In genomic region chr13:74000906-74001305, GRCh38 we compare ENCODE assay signal across 26 cellular contexts.
"Had no signal": no experiment of that assay in that cellular context is flagged by ENCODE, and none has a peak within 500 bp of the region (broad histone marks: within the 10 kb centered on the region; RNA-seq: fewer than 3 reads in every experiment).

No MANE protein-coding gene starts in this region.

- H3K9me3 Mint-ChIP-seq: activated CD4-positive, alpha-beta memory T cell treated with anti-CD3 and anti-CD28 coated beads, Interleukin-2, amount 10 ng/mL, durations not matched to agents 7 days and 5 days; activated T-helper 2 cell treated with anti-CD3 and anti-CD28 coated beads, Interferon-gamma antibody, Interleukin-2, Interleukin-4, amounts not matched to agents 10 μg/mL and 5 μg/mL and 100 μg/mL, durations not matched to agents 14 hours and 24 hours and 36 hours; T-cell had no signal

- ATAC-seq: activated CD4-positive, alpha-beta T cell treated with anti-CD3 and anti-CD28 coated beads for 36 hours; Panc1; Right ventricle myocardium inferior; T-cell had no signal

- H3K27me3 Mint-ChIP-seq: activated CD4-positive, alpha-beta memory T cell treated with anti-CD3 and anti-CD28 coated beads, Interleukin-2, amount 10 ng/mL, durations not matched to agents 7 days and 5 days; activated CD4-positive, alpha-beta T cell treated with anti-CD3 and anti-CD28 coated beads for 36 hours; T-cell had no signal

- H3K27ac ChIP-seq: breast epithelium, SK-N-MC, VCaP had no signal

- H3K27me3 ChIP-seq: breast epithelium had no signal

- H3K4me3 Mint-ChIP-seq: activated CD4-positive, alpha-beta memory T cell treated with anti-CD3 and anti-CD28 coated beads, Interleukin-2, amount 10 ng/mL, durations not matched to agents 7 days and 5 days; activated CD4-positive, alpha-beta T cell treated with anti-CD3 and anti-CD28 coated beads for 36 hours; T-cell had no signal

- H3K9me3 ChIP-seq: breast epithelium had no signal

- DNase-seq: activated CD4-positive, alpha-beta memory T cell treated with anti-CD3 and anti-CD28 coated beads, Interleukin-2, amount 10 ng/mL, durations not matched to agents 7 days and 5 days; activated CD4-positive, alpha-beta T cell treated with anti-CD3 and anti-CD28 coated beads for 36 hours; activated CD4-positive, alpha-beta T cell treated with anti-CD3 and anti-CD28 coated beads, Interleukin-2, amount 50 U/mL, for 1 hour; activated gamma-delta T cell treated with Interleukin-2 at 50 U/mL for 16 hours; activated naive CD4-positive, alpha-beta T cell treated with anti-CD3 and anti-CD28 coated beads, Interleukin-2, amount 50 U/mL, for 16 hours; activated T-cell treated with anti-CD3 and anti-CD28 coated beads for 4 hours; activated T-cell treated with anti-CD3 and anti-CD28 coated beads, Interleukin-2, amount 50 U/mL, for 48 hours; aorta; caudate nucleus; MV-4-11; NCI-H1092 treated with DMSO at 0.1 percent for 48 hours; NCI-H1417 treated with DMSO at 0.1 percent for 48 hours; NCI-H1694; NCI-H2029 treated with DMSO at 0.1 percent for 48 hours; NCI-H510A treated with DMSO at 0.1 percent for 48 hours; NCI-H69; NK-92 treated with Interleukin-12 subunit alpha and Interleukin-12 subunit beta, amount 100 ng/mL, for 24 hours; OCI-M1; RPMI8226; T-cell had no signal

- H3K36me3 ChIP-seq: breast epithelium had no signal

- H3K4me3 ChIP-seq: breast epithelium, SK-N-MC had no signal

- H3K27ac Mint-ChIP-seq: activated CD4-positive, alpha-beta memory T cell treated with anti-CD3 and anti-CD28 coated beads, Interleukin-2, amount 10 ng/mL, durations not matched to agents 7 days and 5 days; activated CD4-positive, alpha-beta T cell treated with anti-CD3 and anti-CD28 coated beads for 36 hours; activated T-helper 2 cell treated with anti-CD3 and anti-CD28 coated beads, Interferon-gamma antibody, Interleukin-2, Interleukin-4, amounts not matched to agents 10 μg/mL and 5 μg/mL and 100 μg/mL, durations not matched to agents 14 hours and 24 hours and 36 hours had no signal
